16 cellular contexts compared by ENCODE assay signal in the genomic region with DNA sequence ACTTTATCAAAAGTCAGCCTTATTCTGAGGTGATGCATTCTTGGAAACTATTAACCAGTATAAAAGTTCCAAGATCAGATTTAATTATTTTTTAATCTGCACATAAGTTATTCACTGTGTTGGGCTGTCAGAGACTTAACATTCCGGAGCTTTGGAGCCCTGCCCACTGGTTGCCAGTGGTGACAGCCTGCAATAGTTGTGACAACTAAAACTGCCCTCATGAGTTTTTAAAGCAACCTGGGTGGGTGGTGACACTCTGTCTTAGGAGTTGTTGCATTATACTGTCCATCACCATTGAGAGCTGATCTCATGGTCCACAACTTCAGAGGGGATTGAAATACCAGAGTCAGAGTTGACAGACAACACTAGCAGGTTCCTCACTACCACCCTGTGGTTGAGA.
DNase-seq lines count a peak whose midpoint lies in the region; ATAC-seq, FAIRE-seq and TF ChIP-seq lines count a peak whose summit lies in the region.
"Had no signal": no experiment of that assay in that cellular context is flagged by ENCODE, and none has a peak within 500 bp of the region (broad histone marks: within the 10 kb centered on the region; RNA-seq: fewer than 3 reads in every experiment).

No MANE protein-coding gene starts in this region.

- no peak for TF ChIP-seq POLR2A in breast epithelium (IDR thresholded peaks at IDR 0.05)

- TF ChIP-seq CTCF in breast epithelium (IDR thresholded peaks at IDR 0.05) (no peak), mammary epithelial cell (conservative IDR thresholded peaks at IDR 0.05 in 1 of 2, IDR thresholded peaks at IDR 0.05 in 1 of 2; ENCODE audit: extremely low read depth in 1 of 2, insufficient read depth in 1 of 2, low read depth in 1 of 2, low read length in 2 of 2) (no peak), astrocyte (IDR thresholded peaks at IDR 0.05; ENCODE audit: insufficient read depth, low read depth, low read length) (no peak), lower lobe of right lung (IDR thresholded peaks at IDR 0.05) (no peak)

- H3K79me2 ChIP-seq in mammary epithelial cell (ENCODE audit: insufficient read depth, low read length) (no peaks in the 10 kb centered on the region), astrocyte (ENCODE audit: insufficient read depth, low read length) (no peaks in the 10 kb centered on the region)

- peaks cover 38% of the 10 kb centered on the region for H3K27me3 Mint-ChIP-seq in astrocyte (ENCODE audit: low read depth, unreplicated experiment)
- no peaks in the 10 kb centered on the region for H3K27me3 Mint-ChIP-seq in activated T-cell treated with anti-CD3 and anti-CD28 coated beads, Interleukin-2, amount 50 U/mL, for 24 hours
- no peaks in the 10 kb centered on the region for H3K27me3 Mint-ChIP-seq in activated CD8-positive, alpha-beta T cell treated with anti-CD3 and anti-CD28 coated beads, Interleukin-2, amount 10 ng/mL, durations not matched to agents 7 days and 5 days (ENCODE audit: low read depth)
- H3K27me3 Mint-ChIP-seq: activated CD8-positive, alpha-beta T cell treated with anti-CD3 and anti-CD28 coated beads for 36 hours; T-helper 17 cell had no signal

- dilution Hi-C loops in mammary epithelial cell (cut with HindIII; ENCODE audit: low sequenced_read_pairs) = no loop called here

- H2AFZ ChIP-seq in mammary epithelial cell (ENCODE audit: low read depth, low read length) (no peak overlapping the region), astrocyte (ENCODE audit: low read depth, low read length) (no peak overlapping the region)

- FAIRE-seq in astrocyte (lab: Jason Lieb, UNC) = no peak
- FAIRE-seq: A549 had no signal

- H3K4me3 ChIP-seq in breast epithelium = no peak overlapping the region
- H3K4me3 ChIP-seq in mammary epithelial cell (replicated peaks in 1 of 3; ENCODE audit: insufficient read depth in 1 of 3, low read depth in 2 of 3, low read length in 3 of 3) = no peak overlapping the region
- H3K4me3 ChIP-seq in astrocyte (ENCODE audit: insufficient read depth, low read depth, low read length) = no peak overlapping the region
- H3K4me3 ChIP-seq in lower lobe of right lung = no peak overlapping the region
- H3K4me3 ChIP-seq: A549, upper lobe of left lung had no signal

- H3K9me3 Mint-ChIP-seq in astrocyte (ENCODE audit: unreplicated experiment) = no peaks in the 10 kb centered on the region
- H3K9me3 Mint-ChIP-seq in activated T-cell treated with anti-CD3 and anti-CD28 coated beads, Interleukin-2, amount 50 U/mL, for 24 hours = no peaks in the 10 kb centered on the region
- H3K9me3 Mint-ChIP-seq in activated CD8-positive, alpha-beta T cell treated with anti-CD3 and anti-CD28 coated beads, Interleukin-2, amount 10 ng/mL, durations not matched to agents 7 days and 5 days (ENCODE audit: insufficient read depth) = no peaks in the 10 kb centered on the region
- H3K9me3 Mint-ChIP-seq: activated CD8-positive, alpha-beta T cell treated with anti-CD3 and anti-CD28 coated beads for 36 hours; IgD-negative memory B cell had no signal

- no peak overlapping the region for H3K4me3 Mint-ChIP-seq in astrocyte (ENCODE audit: unreplicated experiment)
- no peak overlapping the region for H3K4me3 Mint-ChIP-seq in activated T-cell treated with anti-CD3 and anti-CD28 coated beads, Interleukin-2, amount 50 U/mL, for 24 hours
- H3K4me3 Mint-ChIP-seq in activated CD8-positive, alpha-beta T cell treated with anti-CD3 and anti-CD28 coated beads, Interleukin-2, amount 10 ng/mL, durations not matched to agents 7 days and 5 days = no peak overlapping the region
- H3K4me3 Mint-ChIP-seq: activated CD8-positive, alpha-beta T cell treated with anti-CD3 and anti-CD28 coated beads for 36 hours; IgD-negative memory B cell; naive B cell; T-helper 17 cell had no signal

- BruUV-seq in mammary epithelial cell (replicated peaks; lab: Mats Ljungman, UMichigan) = no TSS peak

- POLR2A ChIA-PET in activated CD8-positive, alpha-beta T cell treated with anti-CD3 and anti-CD28 coated beads, Interleukin-2, amount 10 ng/mL, durations not matched to agents 7 days and 5 days (lab: Charles Lee) = no interaction called here

- H3K4me2 ChIP-seq in mammary epithelial cell (ENCODE audit: insufficient read depth, low read depth, low read length) (no peak overlapping the region), astrocyte (ENCODE audit: low read length) (no peak overlapping the region)
- H3K4me2 ChIP-seq: A549 had no signal

- H3K36me3 ChIP-seq in breast epithelium = no peaks in the 10 kb centered on the region
- no peaks in the 10 kb centered on the region for H3K36me3 ChIP-seq in mammary epithelial cell (ENCODE audit: insufficient read depth, low read length)
- H3K36me3 ChIP-seq in astrocyte (ENCODE audit: insufficient read depth, low read length) = no peaks in the 10 kb centered on the region
- H3K36me3 ChIP-seq in lower lobe of right lung = no peaks in the 10 kb centered on the region
- H3K36me3 ChIP-seq: upper lobe of left lung had no signal

- H3K9ac ChIP-seq in mammary epithelial cell (ENCODE audit: insufficient read depth, low read length) = no peak overlapping the region
- no peak overlapping the region for H3K9ac ChIP-seq in astrocyte (ENCODE audit: low read length)

- H3K27me3 ChIP-seq in breast epithelium (no peaks in the 10 kb centered on the region), mammary epithelial cell (ENCODE audit: insufficient read depth, low read length) (no peaks in the 10 kb centered on the region), astrocyte (ENCODE audit: insufficient read depth, low read length) (no peaks in the 10 kb centered on the region), lower lobe of right lung (ENCODE audit: low read depth) (no peaks in the 10 kb centered on the region)
- H3K27me3 ChIP-seq: upper lobe of left lung had no signal

- H3K4me1 ChIP-seq in breast epithelium (no peaks in the 10 kb centered on the region), mammary epithelial cell (ENCODE audit: insufficient read depth, low read length) (no peaks in the 10 kb centered on the region), astrocyte (ENCODE audit: insufficient read depth, low read length) (no peaks in the 10 kb centered on the region), lower lobe of right lung (no peaks in the 10 kb centered on the region)
- H3K4me1 ChIP-seq: A549, upper lobe of left lung had no signal

- H3K9me3 ChIP-seq in breast epithelium = no peaks in the 10 kb centered on the region
- H3K9me3 ChIP-seq in mammary epithelial cell (replicated peaks; ENCODE audit: insufficient read depth, low read length) = no peaks in the 10 kb centered on the region
- no peaks in the 10 kb centered on the region for H3K9me3 ChIP-seq in astrocyte (ENCODE audit: insufficient read depth, low read depth, low read length)
- H3K9me3 ChIP-seq in lower lobe of right lung = no peaks in the 10 kb centered on the region
- H3K9me3 ChIP-seq: A549, upper lobe of left lung had no signal

- peak; percentile 65 to 71 for ATAC-seq in lower lobe of right lung
- ATAC-seq in activated CD8-positive, alpha-beta T cell treated with anti-CD3 and anti-CD28 coated beads, Interleukin-2, amount 10 ng/mL, durations not matched to agents 7 days and 5 days = no peak
- ATAC-seq: A549; activated CD8-positive, alpha-beta T cell treated with anti-CD3 and anti-CD28 coated beads for 36 hours; T-helper 17 cell had no signal

- CTCF ChIA-PET in mammary epithelial cell (lab: Charles Lee; ENCODE audit: low non-redundant PET) = no interaction called here
- CTCF ChIA-PET in activated CD8-positive, alpha-beta T cell treated with anti-CD3 and anti-CD28 coated beads, Interleukin-2, amount 10 ng/mL, durations not matched to agents 7 days and 5 days (lab: Charles Lee) = no interaction called here

- peak; percentile 46 to 52 for DNase-seq in breast epithelium (ENCODE audit: low spot score in 2 of 2)
- DNase-seq in mammary epithelial cell = no peak
- DNase-seq in astrocyte (ENCODE audit: low read depth) = peak; percentile 23
- DNase-seq in lower lobe of right lung = peak; percentile 69
- no peak for DNase-seq in activated T-cell treated with anti-CD3 and anti-CD28 coated beads, Interleukin-2, amount 50 U/mL, for 24 hours
- no peak for DNase-seq in islet precursor cell
- no peak for DNase-seq in activated CD8-positive, alpha-beta T cell treated with anti-CD3 and anti-CD28 coated beads, Interleukin-2, amount 10 ng/mL, durations not matched to agents 7 days and 5 days
- no peak for DNase-seq in activated gamma-delta T cell (lab: John Stamatoyannopoulos, UW)
- DNase-seq: activated CD8-positive, alpha-beta T cell treated with anti-CD3 and anti-CD28 coated beads for 36 hours; activated naive CD4-positive, alpha-beta T cell; DND-41; naive B cell; T-helper 17 cell; upper lobe of left lung had no signal

- WGBS in mammary epithelial cell (ENCODE audit: low coverage, missing lambda C conversion rate) = 0% methylated on average over 1 of the region's 1 CpG

- H4K20me1 ChIP-seq in mammary epithelial cell (ENCODE audit: insufficient read depth, low read length) (no peaks in the 10 kb centered on the region), astrocyte (ENCODE audit: insufficient read depth, low read length) (no peaks in the 10 kb centered on the region)

- intact Hi-C loops in breast epithelium (cut with DNase I; ENCODE audit: low total_unique reads) = no loop called here
- intact Hi-C loops in mammary epithelial cell (cut with micrococcal nuclease) = no loop called here
- intact Hi-C loops in lower lobe of right lung (cut with DNase I) = no loop called here

- peaks cover 1% of the 10 kb centered on the region for H3K36me3 Mint-ChIP-seq in astrocyte (ENCODE audit: low read depth, unreplicated experiment)
- H3K36me3 Mint-ChIP-seq in activated T-cell treated with anti-CD3 and anti-CD28 coated beads, Interleukin-2, amount 50 U/mL, for 24 hours (ENCODE audit: low read depth) = no peaks in the 10 kb centered on the region
- no peaks in the 10 kb centered on the region for H3K36me3 Mint-ChIP-seq in activated CD8-positive, alpha-beta T cell treated with anti-CD3 and anti-CD28 coated beads, Interleukin-2, amount 10 ng/mL, durations not matched to agents 7 days and 5 days (ENCODE audit: low read depth)
- H3K36me3 Mint-ChIP-seq: IgD-negative memory B cell, naive B cell had no signal

- H3K4me1 Mint-ChIP-seq in astrocyte (ENCODE audit: low read depth, unreplicated experiment) = no peaks in the 10 kb centered on the region
- H3K4me1 Mint-ChIP-seq in activated T-cell treated with anti-CD3 and anti-CD28 coated beads, Interleukin-2, amount 50 U/mL, for 24 hours (ENCODE audit: low read depth) = no peaks in the 10 kb centered on the region
- no peaks in the 10 kb centered on the region for H3K4me1 Mint-ChIP-seq in activated CD8-positive, alpha-beta T cell treated with anti-CD3 and anti-CD28 coated beads, Interleukin-2, amount 10 ng/mL, durations not matched to agents 7 days and 5 days (ENCODE audit: low read depth)
- H3K4me1 Mint-ChIP-seq: IgD-negative memory B cell, naive B cell, T-helper 17 cell had no signal

- H3K27ac ChIP-seq in breast epithelium = no peak overlapping the region
- no peak overlapping the region for H3K27ac ChIP-seq in mammary epithelial cell (ENCODE audit: insufficient read depth, low read depth, low read length)
- H3K27ac ChIP-seq in astrocyte (ENCODE audit: low read depth, low read length) = no peak overlapping the region
- no peak overlapping the region for H3K27ac ChIP-seq in lower lobe of right lung
- H3K27ac ChIP-seq: A549, upper lobe of left lung had no signal

- H3K27ac Mint-ChIP-seq in astrocyte (ENCODE audit: unreplicated experiment) = no peak overlapping the region
- H3K27ac Mint-ChIP-seq in activated T-cell treated with anti-CD3 and anti-CD28 coated beads, Interleukin-2, amount 50 U/mL, for 24 hours = no peak overlapping the region
- no peak overlapping the region for H3K27ac Mint-ChIP-seq in activated CD8-positive, alpha-beta T cell treated with anti-CD3 and anti-CD28 coated beads, Interleukin-2, amount 10 ng/mL, durations not matched to agents 7 days and 5 days
- H3K27ac Mint-ChIP-seq: activated CD8-positive, alpha-beta T cell treated with anti-CD3 and anti-CD28 coated beads for 36 hours; IgD-negative memory B cell; naive B cell; T-helper 17 cell had no signal

- in situ Hi-C loops in mammary epithelial cell (cut with MboI; ENCODE audit: low sequenced_read_pairs in 2 of 2) = no loop called here

Comparison
In these comparisons a context has a peak if more than half of its experiments do, and no peak if none do; other contexts are left out.
1. DNase-seq: peak in breast epithelium (2 of 2), astrocyte (single experiment) and lower lobe of right lung (single experiment); none in mammary epithelial cell (single experiment), activated T-cell treated with anti-CD3 and anti-CD28 coated beads, Interleukin-2, amount 50 U/mL, for 24 hours (single experiment), islet precursor cell (single experiment), activated CD8-positive, alpha-beta T cell treated with anti-CD3 and anti-CD28 coated beads, Interleukin-2, amount 10 ng/mL, durations not matched to agents 7 days and 5 days (single experiment) and activated gamma-delta T cell (single experiment).